Comparison of ENCODE assay signal across 8 cellular contexts in the genomic region with DNA sequence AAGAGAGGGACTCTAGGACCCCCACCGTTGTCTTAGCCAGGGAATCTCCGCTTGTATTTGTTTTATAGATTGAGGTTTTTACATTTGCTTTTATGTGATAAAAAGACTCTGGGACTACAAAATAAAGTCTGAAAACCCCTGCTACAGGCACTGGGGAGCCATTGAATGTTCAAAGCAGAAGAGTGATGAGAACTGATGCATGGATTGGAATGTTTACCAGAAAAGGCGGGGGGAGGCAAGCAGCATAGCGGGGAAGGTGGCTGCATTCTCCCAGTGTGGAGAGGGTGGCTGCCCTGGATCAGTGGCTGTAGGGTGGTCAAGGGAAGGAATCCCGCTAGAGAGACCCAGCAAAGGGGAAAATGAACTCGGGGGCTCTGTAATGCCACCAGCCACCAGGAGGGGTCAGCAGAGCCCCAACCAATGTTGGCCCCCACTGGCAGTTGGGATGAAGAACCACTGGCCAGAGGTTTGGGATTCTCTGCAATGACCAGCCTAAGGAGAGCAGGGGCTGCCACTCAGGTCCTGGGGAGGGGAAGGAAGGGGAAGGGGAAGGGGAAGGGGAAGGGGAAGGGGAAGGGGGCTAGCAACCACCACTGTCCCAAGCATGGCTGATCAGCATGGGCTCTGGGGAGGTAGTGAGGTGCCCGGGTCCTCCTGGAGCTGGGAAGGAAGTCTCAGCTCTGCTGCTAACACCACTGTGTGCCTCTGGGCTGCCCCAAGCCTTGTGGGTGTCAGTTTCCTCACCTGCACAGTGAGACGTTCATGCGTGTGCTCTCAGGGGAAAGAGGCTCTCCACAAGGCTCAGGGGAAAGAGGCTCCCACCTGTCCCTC. TPM values are rescaled to one million over a fixed set of nuclear protein-coding genes. Genes with fewer than 3 reads are reported as not detected.
DNase-seq lines count a peak whose midpoint lies in the region.

No MANE protein-coding gene starts in this region.

- no peak overlapping the region for H3K27ac ChIP-seq in effector memory CD4-positive, alpha-beta T cell (ENCODE audit: insufficient read depth, low read length, poor library complexity, severe bottlenecking)

- no peaks in the 10 kb centered on the region for H3K36me3 ChIP-seq in effector memory CD4-positive, alpha-beta T cell (ENCODE audit: control insufficient read depth, insufficient read depth, low read length)

- DNase-seq in NCI-H1436 (lab: John Stamatoyannopoulos, UW): peak; percentile 35
- DNase-seq in NCI-H1436 treated with DMSO at 0.1 percent for 48 hours (lab: John Stamatoyannopoulos, UW): no peak
- DNase-seq in NCI-H1694 (lab: John Stamatoyannopoulos, UW): peak; percentile 10
- DNase-seq in activated CD4-positive, alpha-beta T cell treated with anti-CD3 and anti-CD28 coated beads, Interleukin-2, amount 50 U/mL, for 48 hours: peak; percentile 68 to 73
- DNase-seq in effector memory CD4-positive, alpha-beta T cell: peak; percentile 33 to 47 (median 36)
- peak; percentile 45 for DNase-seq in mucosa of gallbladder (ENCODE audit: low spot score)
- DNase-seq in stimulated activated naive CD4-positive, alpha-beta T cell (lab: John Stamatoyannopoulos, UW): peak in 5 of 6 experiments; percentile 23 to 58 (median 40)
- no peak for DNase-seq in NCI-H510A (lab: John Stamatoyannopoulos, UW)

- no peaks in the 10 kb centered on the region for H3K4me1 ChIP-seq in effector memory CD4-positive, alpha-beta T cell (ENCODE audit: control insufficient read depth, insufficient read depth, low read length, poor library complexity, severe bottlenecking)

- H3K27me3 ChIP-seq in effector memory CD4-positive, alpha-beta T cell (replicated peaks; ENCODE audit: control insufficient read depth, insufficient read depth, low read length, poor library complexity, severe bottlenecking): no peaks in the 10 kb centered on the region

- no peak overlapping the region for H3K4me3 ChIP-seq in effector memory CD4-positive, alpha-beta T cell (ENCODE audit: insufficient read depth, low read depth, low read length, poor library complexity, severe bottlenecking)

- H3K9me3 ChIP-seq in effector memory CD4-positive, alpha-beta T cell (ENCODE audit: control insufficient read depth, low read length): no peaks in the 10 kb centered on the region

RNA-seq across cellular contexts. Expression of gene PEF1, which starts 19.2 kb away (rescaled TPM):
- total RNA-seq in mucosa of gallbladder: 66.3 TPM

RNA-seq across cellular contexts. Expression of gene COL16A1, which starts 40.0 kb away (rescaled TPM):
- total RNA-seq in mucosa of gallbladder: 52.5 TPM

RNA-seq across cellular contexts. Expression of gene HCRTR1, which starts 46.3 kb away (rescaled TPM):
- total RNA-seq in mucosa of gallbladder: not detected

Comparison
In these comparisons a context has a peak if more than half of its experiments do, and no peak if none do; other contexts are left out.
1. DNase-seq: peak in NCI-H1436 (single experiment), NCI-H1694 (single experiment), activated CD4-positive, alpha-beta T cell treated with anti-CD3 and anti-CD28 coated beads, Interleukin-2, amount 50 U/mL, for 48 hours (2 of 2), effector memory CD4-positive, alpha-beta T cell (3 of 3), mucosa of gallbladder (single experiment) and stimulated activated naive CD4-positive, alpha-beta T cell (5 of 6); none in NCI-H1436 treated with DMSO at 0.1 percent for 48 hours (single experiment) and NCI-H510A (single experiment).